In genomic region chr16:70604407-70605283, GRCh38 we compare ENCODE assay signal across 1 cellular context.
TF ChIP-seq lines count a peak whose summit lies in the region.

No MANE protein-coding gene starts in this region.

TF ChIP-seq in WTC11, 78 proteins besides CTCF, POLR2A, EP300 and RAD21:
- TF ChIP-seq GTF2I (CRISPR knock-in tag; conservative IDR thresholded peaks at IDR 0.05): 0 out of 2 replicates have a peak, but pooled peaks have one; percentile 6
- TF ChIP-seq ZSCAN18 (CRISPR knock-in tag; IDR thresholded peaks at IDR 0.05): no peak
- peak; percentile 71 for TF ChIP-seq PRDM15 (CRISPR knock-in tag; IDR thresholded peaks at IDR 0.05)
